ENCODE assay signal across 12 cellular contexts in the genomic region with DNA sequence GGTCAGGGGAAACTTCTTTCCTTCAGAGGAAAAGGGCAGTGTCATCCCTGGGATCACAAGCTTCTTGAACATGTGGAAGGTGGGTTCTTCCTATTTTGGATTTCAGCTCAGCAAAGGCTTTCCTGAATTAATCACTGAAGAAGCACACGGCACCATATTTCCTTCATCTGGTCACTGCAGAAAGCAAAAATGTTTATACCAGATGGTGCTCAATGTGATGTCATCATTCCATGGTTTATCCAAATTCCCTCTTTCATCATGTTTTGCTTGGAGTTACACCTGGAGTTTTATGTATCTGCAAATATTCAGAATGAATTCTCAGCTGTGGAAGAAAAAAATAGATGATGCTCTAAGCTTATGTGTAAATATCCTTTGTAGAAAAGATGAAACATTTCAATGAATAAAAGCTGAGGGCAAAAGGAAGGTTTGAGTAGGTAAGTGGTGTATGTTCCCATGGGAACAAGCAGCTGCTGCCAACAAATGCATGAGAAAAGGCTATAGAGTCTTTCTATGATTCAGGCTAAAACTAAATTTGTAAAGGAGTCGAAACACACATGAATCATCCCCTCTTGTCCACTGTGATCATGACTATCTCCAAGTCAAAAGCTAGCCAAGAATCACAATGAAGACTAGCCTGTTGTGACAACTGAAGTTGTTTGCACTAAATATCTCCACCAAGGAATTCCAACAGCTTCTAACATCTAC. TPM values are rescaled to one million over a fixed set of nuclear protein-coding genes. Genes with fewer than 3 reads are reported as not detected.
DNase-seq lines count a peak whose midpoint lies in the region; ATAC-seq and TF ChIP-seq lines count a peak whose summit lies in the region.
"Had no signal": no experiment of that assay in that cellular context is flagged by ENCODE, and none has a peak within 500 bp of the region (broad histone marks: within the 10 kb centered on the region; RNA-seq: fewer than 3 reads in every experiment).

No MANE protein-coding gene starts in this region.

- H3K9me3 Mint-ChIP-seq in activated naive CD4-positive, alpha-beta T cell treated with anti-CD3 and anti-CD28 coated beads, Interleukin-2, amount 50 U/mL, for 72 hours = peaks cover 0 to 10% of the 10 kb centered on the region in 2 donors
- H3K9me3 Mint-ChIP-seq: neural progenitor cell had no signal

- no peak for DNase-seq in activated naive CD4-positive, alpha-beta T cell treated with anti-CD3 and anti-CD28 coated beads, Interleukin-2, amount 50 U/mL, for 72 hours (ENCODE audit: low spot score in 2 of 2)
- DNase-seq in activated naive CD4-positive, alpha-beta T cell (lab: John Stamatoyannopoulos, UW) = no peak
- DNase-seq in RWPE2 (ENCODE audit: low spot score) (no peak), fibroblast of pulmonary artery (ENCODE audit: low read depth) (peak; percentile 94), superior temporal gyrus (ENCODE audit: extremely low spot score) (peak; percentile 29), putamen (ENCODE audit: low spot score) (no peak), left ventricle myocardium superior (no peak)
- DNase-seq: trophoblast cell had no signal

- intact Hi-C loops in left ventricle myocardium superior (cut with micrococcal nuclease) = no loop called here

- peak overlapping the region; percentile 53 for H3K27ac ChIP-seq in RWPE2 (ENCODE audit: poor library complexity, severe bottlenecking)
- H3K27ac ChIP-seq: BLaER1, neural progenitor cell had no signal

- peaks cover 0 to 8% of the 10 kb centered on the region in 2 donors for H3K36me3 Mint-ChIP-seq in activated naive CD4-positive, alpha-beta T cell treated with anti-CD3 and anti-CD28 coated beads, Interleukin-2, amount 50 U/mL, for 72 hours
- H3K36me3 Mint-ChIP-seq: neural progenitor cell had no signal

- H3K27me3 ChIP-seq in RWPE2 (ENCODE audit: insufficient read depth, poor library complexity, severe bottlenecking) = no peaks in the 10 kb centered on the region
- H3K27me3 ChIP-seq: BLaER1, neural progenitor cell had no signal

- no peaks in the 10 kb centered on the region for H3K9me3 ChIP-seq in RWPE2 (ENCODE audit: severe bottlenecking)
- H3K9me3 ChIP-seq: BLaER1 had no signal

- no peaks in the 10 kb centered on the region for H3K36me3 ChIP-seq in RWPE2 (ENCODE audit: low read depth)
- H3K36me3 ChIP-seq: BLaER1, neural progenitor cell had no signal

- TF ChIP-seq POLR2A in GM18505 (IDR thresholded peaks at IDR 0.05; ENCODE audit: borderline replicate concordance, extremely low read depth, insufficient read depth, insufficient read length) = no peak

- peak; percentile 16 to 73 for ATAC-seq in activated naive CD4-positive, alpha-beta T cell treated with anti-CD3 and anti-CD28 coated beads, Interleukin-2, amount 50 U/mL, for 72 hours
- ATAC-seq in RWPE2 (ENCODE audit: low read depth) (peak; percentile 86), GM18505 (IDR thresholded peaks at IDR 0.05; ENCODE audit: unreplicated experiment) (no peak), left ventricle myocardium superior (no peak)
- ATAC-seq: K562 had no signal

- no peak overlapping the region for H3K4me3 ChIP-seq in RWPE2 (ENCODE audit: severe bottlenecking)
- no peak overlapping the region for H3K4me3 ChIP-seq in fibroblast of pulmonary artery (replicated peaks; ENCODE audit: low read depth, low read length)
- H3K4me3 ChIP-seq: BLaER1, K562, neural progenitor cell had no signal

- TF ChIP-seq CTCF in RWPE2 (IDR thresholded peaks at IDR 0.05; ENCODE audit: poor library complexity, severe bottlenecking) (no peak), fibroblast of pulmonary artery (IDR thresholded peaks at IDR 0.05; ENCODE audit: low read length, missing control alignments) (no peak)

- no peak overlapping the region for H3K27ac Mint-ChIP-seq in activated naive CD4-positive, alpha-beta T cell treated with anti-CD3 and anti-CD28 coated beads, Interleukin-2, amount 50 U/mL, for 72 hours
- H3K27ac Mint-ChIP-seq: neural progenitor cell had no signal

- H3K4me1 ChIP-seq in RWPE2 (ENCODE audit: insufficient read depth, poor library complexity, severe bottlenecking) = peaks cover 29% of the 10 kb centered on the region
- H3K4me1 ChIP-seq: BLaER1, neural progenitor cell had no signal

RNA-seq across cellular contexts. Expression of a gene that starts 26.9 kb away (rescaled TPM):
- 10 to 100 TPM; 14.4 to 28.6 TPM for total RNA-seq in activated naive CD4-positive, alpha-beta T cell treated with anti-CD3 and anti-CD28 coated beads, Interleukin-2, amount 50 U/mL, for 72 hours
- total RNA-seq in left ventricle myocardium superior = 15.2 TPM

Comparison
In these comparisons a context has a peak if more than half of its experiments do, and no peak if none do; other contexts are left out.
1. ATAC-seq: peak in activated naive CD4-positive, alpha-beta T cell treated with anti-CD3 and anti-CD28 coated beads, Interleukin-2, amount 50 U/mL, for 72 hours (2 of 2) and RWPE2 (single experiment); none in GM18505 (single experiment) and left ventricle myocardium superior (single experiment).
2. DNase-seq: peak in fibroblast of pulmonary artery (single experiment) and superior temporal gyrus (single experiment); none in activated naive CD4-positive, alpha-beta T cell treated with anti-CD3 and anti-CD28 coated beads, Interleukin-2, amount 50 U/mL, for 72 hours (0 of 2), activated naive CD4-positive, alpha-beta T cell (0 of 4), RWPE2 (single experiment), putamen (single experiment) and left ventricle myocardium superior (single experiment).